1 cellular context compared by ENCODE assay signal in genomic region chr1:6509603-6510291, GRCh38.
TF ChIP-seq lines count a peak whose summit lies in the region.

No MANE protein-coding gene starts in this region.

TF ChIP-seq in IMR-90, 13 proteins besides CTCF, POLR2A, EP300 and RAD21:
- TF ChIP-seq USF2 (IDR thresholded peaks at IDR 0.05; ENCODE audit: low read depth, low read length) (no peak), CEBPB (IDR thresholded peaks at IDR 0.05; ENCODE audit: low read depth, low read length) (no peak), MAZ (IDR thresholded peaks at IDR 0.05; ENCODE audit: borderline replicate concordance, low read depth, low read length) (no peak), RFX5 (IDR thresholded peaks at IDR 0.05; ENCODE audit: low read depth, low read length) (no peak), FOS (IDR thresholded peaks at IDR 0.05; ENCODE audit: low read depth, low read length) (no peak), NFE2L2 (IDR thresholded peaks at IDR 0.05; ENCODE audit: low read depth, low read length) (no peak), ELK1 (IDR thresholded peaks at IDR 0.05; ENCODE audit: borderline replicate concordance, low read depth, low read length) (no peak), MXI1 (IDR thresholded peaks at IDR 0.05; ENCODE audit: borderline replicate concordance, low read depth, low read length) (no peak), MAFK (IDR thresholded peaks at IDR 0.05; ENCODE audit: low read depth, low read length) (no peak), CHD1 (IDR thresholded peaks at IDR 0.05; ENCODE audit: low read depth, low read length) (no peak), BHLHE40 (IDR thresholded peaks at IDR 0.05; ENCODE audit: low read depth, low read length) (no peak)
